In genomic region chr21:32043458-32043857, GRCh38 we compare ENCODE assay signal across 2 cellular contexts.
TF ChIP-seq lines count a peak whose summit lies in the region.

No MANE protein-coding gene starts in this region.

TF ChIP-seq in WTC11, 78 proteins besides CTCF, POLR2A, EP300 and RAD21:
- TF ChIP-seq, protein P1, sequence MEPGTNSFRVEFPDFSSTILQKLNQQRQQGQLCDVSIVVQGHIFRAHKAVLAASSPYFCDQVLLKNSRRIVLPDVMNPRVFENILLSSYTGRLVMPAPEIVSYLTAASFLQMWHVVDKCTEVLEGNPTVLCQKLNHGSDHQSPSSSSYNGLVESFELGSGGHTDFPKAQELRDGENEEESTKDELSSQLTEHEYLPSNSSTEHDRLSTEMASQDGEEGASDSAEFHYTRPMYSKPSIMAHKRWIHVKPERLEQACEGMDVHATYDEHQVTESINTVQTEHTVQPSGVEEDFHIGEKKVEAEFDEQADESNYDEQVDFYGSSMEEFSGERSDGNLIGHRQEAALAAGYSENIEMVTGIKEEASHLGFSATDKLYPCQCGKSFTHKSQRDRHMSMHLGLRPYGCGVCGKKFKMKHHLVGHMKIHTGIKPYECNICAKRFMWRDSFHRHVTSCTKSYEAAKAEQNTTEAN (CRISPR knock-in tag; IDR thresholded peaks at IDR 0.05): 0 out of 2 replicates have a peak, but pooled peaks have one; percentile 17
- TF ChIP-seq, protein P2, sequence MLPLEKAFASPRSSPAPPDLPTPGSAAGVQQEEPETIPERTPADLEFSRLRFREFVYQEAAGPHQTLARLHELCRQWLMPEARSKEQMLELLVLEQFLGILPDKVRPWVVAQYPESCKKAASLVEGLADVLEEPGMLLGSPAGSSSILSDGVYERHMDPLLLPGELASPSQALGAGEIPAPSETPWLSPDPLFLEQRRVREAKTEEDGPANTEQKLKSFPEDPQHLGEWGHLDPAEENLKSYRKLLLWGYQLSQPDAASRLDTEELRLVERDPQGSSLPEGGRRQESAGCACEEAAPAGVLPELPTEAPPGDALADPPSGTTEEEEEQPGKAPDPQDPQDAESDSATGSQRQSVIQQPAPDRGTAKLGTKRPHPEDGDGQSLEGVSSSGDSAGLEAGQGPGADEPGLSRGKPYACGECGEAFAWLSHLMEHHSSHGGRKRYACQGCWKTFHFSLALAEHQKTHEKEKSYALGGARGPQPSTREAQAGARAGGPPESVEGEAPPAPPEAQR (CRISPR knock-in tag; IDR thresholded peaks at IDR 0.05): no peak

TF ChIP-seq in H1, 55 proteins besides CTCF, POLR2A, EP300 and RAD21 (continued from another document):
- no peak for TF ChIP-seq NANOG (IDR thresholded peaks at IDR 0.05; ENCODE audit: insufficient read depth, low read depth, low read length, poor library complexity, severe bottlenecking)
- no peak for TF ChIP-seq TEAD4 (IDR thresholded peaks at IDR 0.05; ENCODE audit: low read depth, low read length)
- TF ChIP-seq EGR1 (IDR thresholded peaks at IDR 0.05; ENCODE audit: borderline replicate concordance, low read depth, low read length): no peak
- TF ChIP-seq CREB1 (IDR thresholded peaks at IDR 0.05): no peak
- TF ChIP-seq TAF7 (optimal IDR thresholded peaks at IDR 0.05; ENCODE audit: borderline replicate concordance, low read depth, low read length): no peak
- no peak for TF ChIP-seq RNF2 (IDR thresholded peaks at IDR 0.05; ENCODE audit: borderline replicate concordance, low read depth, low read length, missing control alignments, poor library complexity, severe bottlenecking)
- TF ChIP-seq POU5F1 (IDR thresholded peaks at IDR 0.05; ENCODE audit: low read depth, low read length): no peak
- TF ChIP-seq FOSL1 (IDR thresholded peaks at IDR 0.05; ENCODE audit: insufficient read depth, low read depth, low read length): no peak
- no peak for TF ChIP-seq HDAC2 (IDR thresholded peaks at IDR 0.05; ENCODE audit: borderline replicate concordance in 1 of 2, low read depth in 2 of 2, low read length in 2 of 2)
